In genomic region chr5:77644443-77645157, GRCh38 we compare ENCODE assay signal across 1 cellular context.
TF ChIP-seq lines count a peak whose summit lies in the region.

No MANE protein-coding gene starts in this region.

TF ChIP-seq in HEK293, 187 proteins besides CTCF, POLR2A, EP300 and RAD21 (continued from another document and continues in another):
- no peak for TF ChIP-seq HOXD13 (CRISPR knock-in tag; IDR thresholded peaks at IDR 0.05; ENCODE audit: borderline replicate concordance)
- no peak for TF ChIP-seq MEIS1 (CRISPR knock-in tag; IDR thresholded peaks at IDR 0.05; ENCODE audit: borderline replicate concordance)
- TF ChIP-seq ZNF677 (tag by site-specific recombination; IDR thresholded peaks at IDR 0.05), result no peak
- TF ChIP-seq GLI2 (tag by site-specific recombination; IDR thresholded peaks at IDR 0.05; ENCODE audit: borderline replicate concordance, low read depth), result no peak
- TF ChIP-seq ZNF311 (tag by site-specific recombination; IDR thresholded peaks at IDR 0.05; ENCODE audit: borderline replicate concordance), result no peak
- no peak for TF ChIP-seq ZNF610 (tag by site-specific recombination; IDR thresholded peaks at IDR 0.05; ENCODE audit: borderline replicate concordance)
- 0 out of 2 replicates have a peak, but pooled peaks have one; percentile 54 for TF ChIP-seq ZBTB1 (tag by site-specific recombination; IDR thresholded peaks at IDR 0.05)
- TF ChIP-seq PRDM10 (tag by site-specific recombination; IDR thresholded peaks at IDR 0.05), result peak; percentile 90
- TF ChIP-seq ZNF169 (tag by site-specific recombination; IDR thresholded peaks at IDR 0.05), result no peak
- TF ChIP-seq ZNF518A (tag by site-specific recombination; conservative IDR thresholded peaks at IDR 0.05; ENCODE audit: low read depth), result 0 out of 2 replicates have a peak, but pooled peaks have one; percentile 8
- no peak for TF ChIP-seq ZNF555 (tag by site-specific recombination; conservative IDR thresholded peaks at IDR 0.05)
- no peak for TF ChIP-seq AEBP2 (tag by site-specific recombination; IDR thresholded peaks at IDR 0.05; ENCODE audit: borderline replicate concordance)
- no peak for TF ChIP-seq SETDB1 (IDR thresholded peaks at IDR 0.05; ENCODE audit: insufficient read length, low read length)
- TF ChIP-seq KLF10 (tag by site-specific recombination; IDR thresholded peaks at IDR 0.05), result no peak
- TF ChIP-seq ZNF366 (tag by site-specific recombination; conservative IDR thresholded peaks at IDR 0.05), result peak; percentile 99
- TF ChIP-seq ZNF585B (tag by site-specific recombination; IDR thresholded peaks at IDR 0.05), result no peak
- TF ChIP-seq SP2 (tag by site-specific recombination; IDR thresholded peaks at IDR 0.05), result no peak
- TF ChIP-seq ZNF175 (tag by site-specific recombination; IDR thresholded peaks at IDR 0.05), result no peak
- TF ChIP-seq RBAK (tag by site-specific recombination; IDR thresholded peaks at IDR 0.05), result no peak
- TF ChIP-seq ZNF624 (tag by site-specific recombination; IDR thresholded peaks at IDR 0.05), result peak; percentile 88
- no peak for TF ChIP-seq ZNF114 (tag by site-specific recombination; IDR thresholded peaks at IDR 0.05)
- no peak for TF ChIP-seq MYNN (tag by site-specific recombination; IDR thresholded peaks at IDR 0.05; ENCODE audit: borderline replicate concordance)
- no peak for TF ChIP-seq BCL6B (tag by site-specific recombination; IDR thresholded peaks at IDR 0.05)
- no peak for TF ChIP-seq ZNF280C (tag by site-specific recombination; IDR thresholded peaks at IDR 0.05)
- TF ChIP-seq ZNF473 (tag by site-specific recombination; IDR thresholded peaks at IDR 0.05), result no peak
- TF ChIP-seq ZFP37 (tag by site-specific recombination; IDR thresholded peaks at IDR 0.05), result peak; percentile 85
- TF ChIP-seq ZBTB26 (tag by site-specific recombination; optimal IDR thresholded peaks at IDR 0.05), result no peak
- TF ChIP-seq PATZ1 (tag by site-specific recombination; IDR thresholded peaks at IDR 0.05), result peak; percentile 52
- TF ChIP-seq SALL2 (tag by site-specific recombination; IDR thresholded peaks at IDR 0.05; ENCODE audit: borderline replicate concordance), result peak; percentile 94
- TF ChIP-seq ZNF398 (tag by site-specific recombination; IDR thresholded peaks at IDR 0.05), result peak; percentile 78
- peak; percentile 86; the same call in 1 of the 2 replicates for TF ChIP-seq ZNF645 (tag by site-specific recombination; IDR thresholded peaks at IDR 0.05)
- 0 out of 2 replicates have a peak, but pooled peaks have one; percentile 18 for TF ChIP-seq ZNF707 (tag by site-specific recombination; IDR thresholded peaks at IDR 0.05)
- peak; percentile 66 for TF ChIP-seq ZSCAN4 (tag by site-specific recombination; IDR thresholded peaks at IDR 0.05)
- TF ChIP-seq TRIM28 (IDR thresholded peaks at IDR 0.05; ENCODE audit: borderline replicate concordance, low read length), result no peak
- TF ChIP-seq ZNF324 (tag by site-specific recombination; IDR thresholded peaks at IDR 0.05), result peak; percentile 74; the same call in 1 of the 2 replicates
- TF ChIP-seq ZNF133 (tag by site-specific recombination; IDR thresholded peaks at IDR 0.05), result no peak
- no peak for TF ChIP-seq ZNF830 (tag by site-specific recombination; IDR thresholded peaks at IDR 0.05; ENCODE audit: low read depth)
